In genomic region chr6:155314092-155314772, GRCh38 we compare ENCODE assay signal across 8 cellular contexts.
DNase-seq lines count a peak whose midpoint lies in the region; ATAC-seq, FAIRE-seq and TF ChIP-seq lines count a peak whose summit lies in the region.

Gene TFB1M (minus strand): TSS chr6:155314484. CDS start chr6:155314428, 56 bp downstream.

- peak; percentile 72 for TF ChIP-seq POLR2A in GM18951 (IDR thresholded peaks at IDR 0.05; ENCODE audit: extremely low read depth, insufficient read depth, insufficient read length)

- DNase-seq in AG08396 (ENCODE audit: low spot score) (peak; percentile 92), NCI-H345 (lab: John Stamatoyannopoulos, UW) (peak; percentile 99), cerebellar nuclear complex (lab: John Stamatoyannopoulos, UW) (peak; percentile 87 to 98)
- peak; percentile 97 for DNase-seq in stimulated activated CD4-positive, alpha-beta T cell treated with anti-CD3 and anti-CD28 coated beads, Interleukin-12 subunit alpha, Interleukin-12 subunit beta, amount 100 ng/mL, for 4 hours

- peak; percentile 94 for FAIRE-seq in islet of Langerhans (lab: Jason Lieb, UNC)

- in situ Hi-C loops in GM18951 (cut with MboI; ENCODE audit: low sequenced_read_pairs, unreplicated experiment), result no loop called here

- ATAC-seq in HG03196 (IDR thresholded peaks at IDR 0.05; ENCODE audit: unreplicated experiment), result peak; percentile 98
- ATAC-seq in activated CD4-positive, CD25-positive, alpha-beta regulatory T cell treated with anti-CD3 and anti-CD28 coated beads, Interleukin-2, amount 50 U/mL, for 24 hours, result peak; percentile 94 to 96

Comparison
In these comparisons a context has a peak if more than half of its experiments do, and no peak if none do; other contexts are left out.
1. Peak in every context shown above with its lines: DNase-seq and ATAC-seq.